ENCODE assay signal across 8 cellular contexts in the genomic region with DNA sequence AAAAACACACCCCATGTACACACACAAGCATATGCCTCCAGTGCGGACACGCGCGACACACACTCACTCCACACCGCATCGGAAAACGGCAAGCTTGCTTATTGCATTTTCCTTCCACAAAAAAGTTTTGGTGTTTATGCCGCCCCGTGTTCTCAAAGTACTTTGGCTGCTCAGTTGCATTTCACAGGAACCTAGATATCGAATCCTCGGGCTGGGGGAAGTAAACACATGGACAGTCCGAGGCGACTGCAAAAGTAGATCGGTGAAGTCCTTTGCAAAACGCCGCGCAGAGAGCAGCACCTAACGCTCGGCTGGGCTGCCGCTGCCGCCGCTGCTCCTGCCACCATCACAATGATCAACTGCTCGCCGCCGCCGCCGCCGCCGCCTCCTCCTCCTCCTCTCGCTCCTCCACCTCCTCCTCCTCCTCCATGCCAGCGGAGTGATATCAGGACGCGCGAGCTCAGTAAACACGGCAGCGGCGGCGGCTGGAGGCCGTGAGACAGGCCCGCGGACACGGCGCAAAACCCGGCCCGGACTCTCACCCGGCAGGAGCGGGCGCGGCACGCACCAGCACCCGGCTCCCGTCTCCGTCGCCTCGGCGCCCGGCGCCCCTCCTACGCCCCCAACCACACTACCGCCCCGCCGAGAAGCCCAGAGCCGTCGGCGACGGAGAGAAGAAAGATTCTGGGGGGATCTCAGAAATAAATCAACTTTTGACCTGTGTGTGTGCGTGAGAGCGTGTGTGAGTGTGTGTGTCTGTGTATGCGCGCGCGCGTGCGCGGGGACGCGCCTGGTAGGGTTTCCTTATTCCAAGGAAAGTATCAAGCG. TPM values are rescaled to one million over a fixed set of nuclear protein-coding genes. Genes with fewer than 3 reads are reported as not detected.
A peak's percentile ranks its signal among the peaks of the same experiment; 100 is the strongest.
DNase-seq lines count a peak whose midpoint lies in the region; ATAC-seq lines count a peak whose summit lies in the region.

A gene (minus strand): TSS at position 441 of the 828 bp plus-strand sequence. CDS start 857 bp downstream, outside the sequence.

- peak; percentile 61 for ATAC-seq in GM18867 (IDR thresholded peaks at IDR 0.05; ENCODE audit: unreplicated experiment)
- ATAC-seq in HG03520 (IDR thresholded peaks at IDR 0.05; ENCODE audit: unreplicated experiment), result peak; percentile 49
- ATAC-seq in HG03442 (IDR thresholded peaks at IDR 0.05; ENCODE audit: unreplicated experiment), result no peak

- peak within 1 kb of the TSS; percentile 81 for H3K27ac Mint-ChIP-seq in activated CD4-positive, alpha-beta T cell treated with anti-CD3 and anti-CD28 coated beads, Interleukin-2, amount 10 ng/mL, durations not matched to agents 24 days and 14 days

- no peaks in the 10 kb centered on the region for H3K27me3 ChIP-seq in layer of hippocampus (ENCODE audit: control insufficient read depth, insufficient read depth, low read length)

- H3K4me1 Mint-ChIP-seq in activated CD4-positive, alpha-beta T cell treated with anti-CD3 and anti-CD28 coated beads, Interleukin-2, amount 10 ng/mL, durations not matched to agents 24 days and 14 days, result peaks cover 34% of the 10 kb centered on the region

- DNase-seq in NCI-H526 treated with DMSO at 0.1 percent for 48 hours (lab: John Stamatoyannopoulos, UW), result peak; percentile 94
- peak; percentile 94 for DNase-seq in activated CD4-positive, alpha-beta T cell treated with anti-CD3 and anti-CD28 coated beads, Interleukin-2, amount 10 ng/mL, durations not matched to agents 24 days and 14 days
- DNase-seq in stimulated activated CD4-positive, alpha-beta T cell treated with anti-CD3 and anti-CD28 coated beads, Interleukin-15, amount 100 ng/mL, for 24 hours, result peak; percentile 88

- no peaks in the 10 kb centered on the region for H3K9me3 Mint-ChIP-seq in activated CD4-positive, alpha-beta T cell treated with anti-CD3 and anti-CD28 coated beads, Interleukin-2, amount 10 ng/mL, durations not matched to agents 24 days and 14 days

- intact Hi-C loops in activated CD4-positive, alpha-beta T cell treated with anti-CD3 and anti-CD28 coated beads, Interleukin-2, amount 10 ng/mL, durations not matched to agents 24 days and 14 days (cut with micrococcal nuclease), result loop anchor here (1.0 to 5.0 kb wide), 6 partner anchors 95 to 977 kb away; a partner anchor contains a TSS

- no peaks in the 10 kb centered on the region for H3K36me3 Mint-ChIP-seq in activated CD4-positive, alpha-beta T cell treated with anti-CD3 and anti-CD28 coated beads, Interleukin-2, amount 10 ng/mL, durations not matched to agents 24 days and 14 days (ENCODE audit: low read depth)

- peaks cover 60% of the 10 kb centered on the region for H3K27me3 Mint-ChIP-seq in activated CD4-positive, alpha-beta T cell treated with anti-CD3 and anti-CD28 coated beads, Interleukin-2, amount 10 ng/mL, durations not matched to agents 24 days and 14 days

- H3K27ac ChIP-seq in cingulate gyrus (ENCODE audit: low read depth, low read length) (peak within 1 kb of the TSS; percentile 79), layer of hippocampus (ENCODE audit: low read depth, low read length) (peak within 1 kb of the TSS; percentile 88)

- peak within 1 kb of the TSS; percentile 92 for H3K4me3 Mint-ChIP-seq in activated CD4-positive, alpha-beta T cell treated with anti-CD3 and anti-CD28 coated beads, Interleukin-2, amount 10 ng/mL, durations not matched to agents 24 days and 14 days

RNA-seq across cellular contexts. Expression of the gene that starts here (rescaled TPM):
- 0.52 and 0.54 TPM in 2 replicates for total RNA-seq in activated CD4-positive, alpha-beta T cell treated with anti-CD3 and anti-CD28 coated beads, Interleukin-2, amount 10 ng/mL, durations not matched to agents 24 days and 14 days

Comparison
In these comparisons a context has a peak if more than half of its experiments do, and no peak if none do; other contexts are left out.
1. Peak in DNase-seq in activated CD4-positive, alpha-beta T cell treated with anti-CD3 and anti-CD28 coated beads, Interleukin-2, amount 10 ng/mL, durations not matched to agents 24 days and 14 days; RNA of the gene not detected or under 1 TPM.